19 cellular contexts compared by ENCODE assay signal in genomic region chr19:57317503-57317902, GRCh38. TPM values are rescaled to one million over a fixed set of nuclear protein-coding genes. Genes with fewer than 3 reads are reported as not detected.
DNase-seq lines count a peak whose midpoint lies in the region; ATAC-seq, FAIRE-seq and TF ChIP-seq lines count a peak whose summit lies in the region.
"Had no signal": no experiment of that assay in that cellular context is flagged by ENCODE, and none has a peak within 500 bp of the region (broad histone marks: within the 10 kb centered on the region; RNA-seq: fewer than 3 reads in every experiment).

No MANE protein-coding gene starts in this region.

- 16% methylated on average over 29 of the region's 29 CpGs; no CpG with 5 or more reads in 1 of the 2 experiments for WGBS in H1 (ENCODE audit: extremely low coverage in 1 of 2, insufficient coverage in 1 of 2, insufficient read length in 1 of 2, insufficient replicate concordance in 2 of 2, low coverage in 1 of 2, low lambda C conversion rate in 2 of 2, missing lambda C conversion rate in 1 of 2), 2 experiments

- POLR2A ChIA-PET in H1 (lab: Charles Lee; ENCODE audit: partially characterized antibody) = no interaction called here

- H3K14ac ChIP-seq in H1 (ENCODE audit: insufficient read length) = no peak overlapping the region

- no peak overlapping the region for H3K27ac ChIP-seq in H1 (ENCODE audit: low read depth, low read length)
- H3K27ac ChIP-seq: A549, lower lobe of right lung had no signal

- no peak overlapping the region for H2BK120ac ChIP-seq in H1 (replicated peaks; ENCODE audit: low read depth, low read length)

- no peak overlapping the region for H2BK5ac ChIP-seq in H1 (ENCODE audit: low read depth, low read length)

- H3K79me1 ChIP-seq in H1 (ENCODE audit: low read depth, low read length) = peaks cover 8% of the 10 kb centered on the region

- no peak overlapping the region for H4K91ac ChIP-seq in H1 (replicated peaks; ENCODE audit: insufficient read length, low read length)

- no peak for TF ChIP-seq RAD21 in H1 (IDR thresholded peaks at IDR 0.05 in 1 of 2, conservative IDR thresholded peaks at IDR 0.05 in 1 of 2; ENCODE audit: low read depth in 2 of 2, low read length in 2 of 2)

- no peak overlapping the region for H3K23ac ChIP-seq in H1 (ENCODE audit: insufficient read length)

- no peaks in the 10 kb centered on the region for H3K36me3 ChIP-seq in H1 (ENCODE audit: control insufficient read depth in 2 of 4, insufficient read depth in 4 of 4, low read length in 3 of 4)
- H3K36me3 ChIP-seq: lower lobe of right lung had no signal

- peaks cover 10 to 19% of the 10 kb centered on the region in 2 experiments for H3K79me2 ChIP-seq in H1 (ENCODE audit: control insufficient read depth in 1 of 2, insufficient read depth in 2 of 2, low read length in 2 of 2)

- DNase-seq in Right ventricle myocardium inferior (ENCODE audit: missing footprints) = peak; percentile 31
- DNase-seq in cardiac septum (ENCODE audit: low spot score) = no peak
- no peak for DNase-seq in H1 (ENCODE audit: low read depth in 1 of 2, low spot score in 2 of 2)
- peak; percentile 48 for DNase-seq in iPS-NIHi11 (ENCODE audit: low spot score)
- DNase-seq in foreskin melanocyte = no peak
- DNase-seq: activated gamma-delta T cell; HCEC 1CT; Kasumi-1; lower lobe of right lung; NCI-H1694 treated with DMSO at 0.1 percent for 48 hours; NCI-H82; nephron progenitor cell; stimulated activated CD4-positive, alpha-beta T cell treated with anti-CD3 and anti-CD28 coated beads, Interleukin-12 subunit alpha, Interleukin-12 subunit beta, amount 100 ng/mL, for 4 hours had no signal

- H4K5ac ChIP-seq in H1 (ENCODE audit: insufficient read length, low read depth, low read length) = no peak overlapping the region

- H4K8ac ChIP-seq in H1 (ENCODE audit: extremely low read depth, insufficient read depth, low read length) = no peak overlapping the region; the same call in 1 of the 2 replicates

- H2BK20ac ChIP-seq in H1 (ENCODE audit: low read length) = no peak overlapping the region

- H3K4me2 ChIP-seq in H1 (ENCODE audit: insufficient read depth in 1 of 2, low read depth in 2 of 2, low read length in 2 of 2) = peak overlapping the region; percentile 49 to 54; a peak in 3 of 4 replicates
- H3K4me2 ChIP-seq: A549 had no signal

- H3K23me2 ChIP-seq in H1 (ENCODE audit: low read depth, low read length) = peaks cover 7% of the 10 kb centered on the region

- no peaks in the 10 kb centered on the region for H3K9me3 ChIP-seq in H1 (ENCODE audit: insufficient read depth in 2 of 2, low read depth in 1 of 2, low read length in 1 of 2)

- intact Hi-C loops in Right ventricle myocardium inferior (cut with DNase I) (no loop called here), cardiac septum (cut with DNase I) (no loop called here)

- H4K20me1 ChIP-seq in H1 (replicated peaks in 1 of 2; ENCODE audit: control insufficient read depth in 1 of 2, insufficient read depth in 2 of 2, low read length in 2 of 2) = peaks cover 0 to 2% of the 10 kb centered on the region in 2 experiments

- no peak overlapping the region for H2AK5ac ChIP-seq in H1 (ENCODE audit: low read depth, low read length)

- peaks cover 0 to 2% (median under 1%) of the 10 kb centered on the region in 4 experiments; a peak in 3 of 7 replicates for H3K4me1 ChIP-seq in H1 (replicated peaks in 1 of 4; ENCODE audit: control insufficient read depth in 3 of 4, insufficient read depth in 4 of 4, low read length in 3 of 4)
- H3K4me1 ChIP-seq: A549 had no signal

- no peak overlapping the region for H2BK12ac ChIP-seq in H1 (ENCODE audit: low read depth, low read length)

- TF ChIP-seq CTCF in H1 (IDR thresholded peaks at IDR 0.05; ENCODE audit: control extremely low read depth in 1 of 3, insufficient read depth in 1 of 3, low read depth in 1 of 3, low read length in 3 of 3) = no peak

- no peak overlapping the region for H2BK15ac ChIP-seq in H1 (ENCODE audit: low read length)

- CTCF ChIA-PET in H1 (lab: Charles Lee; ENCODE audit: partially characterized antibody) = no interaction called here

- peak overlapping the region; percentile 8 to 56 (median 26); a peak in 6 of 8 replicates for H3K4me3 ChIP-seq in H1 (ENCODE audit: extremely low read depth in 1 of 4, insufficient read depth in 2 of 4, low read depth in 3 of 4, low read length in 4 of 4)
- H3K4me3 ChIP-seq: A549, lower lobe of right lung had no signal

- H2AFZ ChIP-seq in H1 (ENCODE audit: low read length) = 0 out of 2 replicates have a peak overlapping the region, but pooled peaks have one; percentile 21

- H3K27me3 ChIP-seq in H1 (replicated peaks in 1 of 4; ENCODE audit: control insufficient read depth in 3 of 4, extremely low read depth in 1 of 4, insufficient read depth in 3 of 4, low read length in 3 of 4) = peaks cover 0 to 3% (median 0%) of the 10 kb centered on the region in 4 experiments; a peak in 4 of 7 replicates

- TF ChIP-seq EP300 in H1 (IDR thresholded peaks at IDR 0.05; ENCODE audit: borderline replicate concordance in 1 of 2, low read depth in 2 of 2, low read length in 2 of 2) = no peak

- no peak overlapping the region for H3K18ac ChIP-seq in H1 (ENCODE audit: extremely low read depth, low read length)

- no peak overlapping the region for H3K56ac ChIP-seq in H1 (replicated peaks; ENCODE audit: insufficient read length, low read depth, low read length)

- FAIRE-seq in H1 (lab: Jason Lieb, UNC) = no peak
- FAIRE-seq: A549, bronchial epithelial cell, TTC549 had no signal

- no peak overlapping the region for H3K4ac ChIP-seq in H1 (replicated peaks; ENCODE audit: insufficient read length, low read depth, low read length)

- no peak for TF ChIP-seq POLR2A in H1 (IDR thresholded peaks at IDR 0.05; ENCODE audit: control extremely low read depth in 1 of 2, low read depth in 2 of 2, low read length in 2 of 2)

- no peak for ATAC-seq in Right ventricle myocardium inferior
- ATAC-seq in HG02973 (IDR thresholded peaks at IDR 0.05; ENCODE audit: unreplicated experiment) = no peak
- ATAC-seq in HG03378 (IDR thresholded peaks at IDR 0.05; ENCODE audit: unreplicated experiment) = no peak
- no peak for ATAC-seq in GM21423 (IDR thresholded peaks at IDR 0.05; ENCODE audit: unreplicated experiment)
- ATAC-seq: A549, lower lobe of right lung had no signal

- H3K9ac ChIP-seq in H1 (replicated peaks in 1 of 4; ENCODE audit: extremely low read depth in 1 of 4, low read depth in 3 of 4, low read length in 3 of 4) = no peak overlapping the region

RNA-seq across cellular contexts. Expression of gene ZNF543, which starts 2.8 kb away (rescaled TPM):
- total RNA-seq in Right ventricle myocardium inferior (5.3 TPM), cardiac septum (6.1 TPM)
- total RNA-seq in H1 (2021; fragmentation: NEBNext Ultra II Directional; extraction: Animal tissue kit (Norgen Biotek cat#: 25700)) = 8.7 and 9.0 TPM in 2 replicates
- 1.7 and 1.8 TPM in 2 replicates for polyA plus RNA-seq in H1 (2011; rRNA removed)
- polyA plus RNA-seq in H1 (2011; cell fraction: cytosol; rRNA removed) = 2.5 TPM
- polyA plus RNA-seq in H1 (2011; cell fraction: nucleus; rRNA removed) = 2.0 TPM
- 2.5 to 3.6 TPM (median 2.8 TPM) in 4 replicates for polyA plus RNA-seq in H1 (2012, experiment 1 of 2)
- polyA plus RNA-seq in H1 (2012, experiment 2 of 2) = 0.80 TPM
- polyA plus RNA-seq in H1 (2013, experiment 1 of 2) = 2.9 TPM
- polyA plus RNA-seq in H1 (2013, experiment 2 of 2) = 2.9 TPM
- 14.6 and 17.9 TPM in 2 replicates for polyA minus RNA-seq in H1 (2011; rRNA and poly(A)+ RNA removed)
- polyA minus RNA-seq in H1 (2011; cell fraction: cytosol; rRNA and poly(A)+ RNA removed) = 7.1 TPM
- 7.5 TPM for polyA minus RNA-seq in H1 (2011; cell fraction: nucleus; rRNA and poly(A)+ RNA removed)

RNA-seq across cellular contexts. Expression of gene ZNF304, which starts 33.6 kb away (rescaled TPM):
- total RNA-seq in Right ventricle myocardium inferior (7.8 TPM), cardiac septum (10.0 TPM)
- total RNA-seq in H1 (2021; fragmentation: NEBNext Ultra II Directional; extraction: Animal tissue kit (Norgen Biotek cat#: 25700)) = 9.1 and 10.5 TPM in 2 replicates
- 3.3 and 4.3 TPM in 2 replicates for polyA plus RNA-seq in H1 (2011; rRNA removed)
- polyA plus RNA-seq in H1 (2011; cell fraction: cytosol; rRNA removed) = 4.8 TPM
- 3.9 TPM for polyA plus RNA-seq in H1 (2011; cell fraction: nucleus; rRNA removed)
- polyA plus RNA-seq in H1 (2012, experiment 1 of 2) = 6.5 to 8.0 TPM (median 7.4 TPM) in 4 replicates
- 0.39 TPM for polyA plus RNA-seq in H1 (2012, experiment 2 of 2)
- 5.0 TPM for polyA plus RNA-seq in H1 (2013, experiment 1 of 2)
- 5.1 TPM for polyA plus RNA-seq in H1 (2013, experiment 2 of 2)
- 22.0 and 27.2 TPM in 2 replicates for polyA minus RNA-seq in H1 (2011; rRNA and poly(A)+ RNA removed)
- 10.8 TPM for polyA minus RNA-seq in H1 (2011; cell fraction: cytosol; rRNA and poly(A)+ RNA removed)
- 7.3 TPM for polyA minus RNA-seq in H1 (2011; cell fraction: nucleus; rRNA and poly(A)+ RNA removed)

RNA-seq across cellular contexts. Expression of gene ZNF460, which starts 37.2 kb away (rescaled TPM):
- 27.3 TPM for total RNA-seq in Right ventricle myocardium inferior
- total RNA-seq in cardiac septum = 45.3 TPM
- total RNA-seq in H1 (2021; fragmentation: NEBNext Ultra II Directional; extraction: Animal tissue kit (Norgen Biotek cat#: 25700)) = 56.0 and 57.9 TPM in 2 replicates
- 6.9 and 9.3 TPM in 2 replicates for polyA plus RNA-seq in H1 (2011; rRNA removed)
- polyA plus RNA-seq in H1 (2011; cell fraction: cytosol; rRNA removed) = 10.4 TPM
- 14.1 TPM for polyA plus RNA-seq in H1 (2011; cell fraction: nucleus; rRNA removed)
- 3.0 to 4.7 TPM (median 3.3 TPM) in 4 replicates for polyA plus RNA-seq in H1 (2012, experiment 1 of 2)
- 0.21 TPM for polyA plus RNA-seq in H1 (2012, experiment 2 of 2)
- 7.7 TPM for polyA plus RNA-seq in H1 (2013, experiment 1 of 2)
- polyA plus RNA-seq in H1 (2013, experiment 2 of 2) = 6.4 TPM
- polyA minus RNA-seq in H1 (2011; rRNA and poly(A)+ RNA removed) = 249 and 336 TPM in 2 replicates
- polyA minus RNA-seq in H1 (2011; cell fraction: cytosol; rRNA and poly(A)+ RNA removed) = 79.0 TPM
- 122 TPM for polyA minus RNA-seq in H1 (2011; cell fraction: nucleus; rRNA and poly(A)+ RNA removed)

RNA-seq across cellular contexts. Expression of gene TRAPPC2B, which starts 45.8 kb away (rescaled TPM):
- total RNA-seq in Right ventricle myocardium inferior (9.7 TPM), cardiac septum (10.2 TPM)
- total RNA-seq in H1 (2021; fragmentation: NEBNext Ultra II Directional; extraction: Animal tissue kit (Norgen Biotek cat#: 25700)) = 7.9 and 8.7 TPM in 2 replicates
- 18.3 and 28.3 TPM in 2 replicates for polyA plus RNA-seq in H1 (2011; rRNA removed)
- polyA plus RNA-seq in H1 (2011; cell fraction: cytosol; rRNA removed) = 16.4 TPM
- polyA plus RNA-seq in H1 (2011; cell fraction: nucleus; rRNA removed) = 5.5 TPM
- polyA plus RNA-seq in H1 (2012, experiment 1 of 2) = 10.1 to 14.1 TPM (median 10.9 TPM) in 4 replicates
- 15.4 TPM for polyA plus RNA-seq in H1 (2012, experiment 2 of 2)
- polyA plus RNA-seq in H1 (2013, experiment 1 of 2) = 13.4 TPM
- 13.3 TPM for polyA plus RNA-seq in H1 (2013, experiment 2 of 2)
- 4.5 and 6.6 TPM in 2 replicates for polyA minus RNA-seq in H1 (2011; rRNA and poly(A)+ RNA removed)
- polyA minus RNA-seq in H1 (2011; cell fraction: cytosol; rRNA and poly(A)+ RNA removed) = 5.1 TPM
- 1.6 TPM for polyA minus RNA-seq in H1 (2011; cell fraction: nucleus; rRNA and poly(A)+ RNA removed)

RNA-seq across cellular contexts. Expression of gene ZNF547, which starts 45.8 kb away (rescaled TPM):
- total RNA-seq in Right ventricle myocardium inferior = 2.4 TPM
- total RNA-seq in cardiac septum = 4.0 TPM
- 2.0 and 2.1 TPM in 2 replicates for total RNA-seq in H1 (2021; fragmentation: NEBNext Ultra II Directional; extraction: Animal tissue kit (Norgen Biotek cat#: 25700))
- polyA plus RNA-seq in H1 (2011; rRNA removed) = 1.1 TPM in 2 replicates
- 0.93 TPM for polyA plus RNA-seq in H1 (2011; cell fraction: cytosol; rRNA removed)
- 1.3 TPM for polyA plus RNA-seq in H1 (2011; cell fraction: nucleus; rRNA removed)
- 1.2 to 1.8 TPM (median 1.4 TPM) in 4 replicates for polyA plus RNA-seq in H1 (2012, experiment 1 of 2)
- 0.07 TPM for polyA plus RNA-seq in H1 (2012, experiment 2 of 2)
- 0.87 TPM for polyA plus RNA-seq in H1 (2013, experiment 1 of 2)
- 0.79 TPM for polyA plus RNA-seq in H1 (2013, experiment 2 of 2)
- polyA minus RNA-seq in H1 (2011; rRNA and poly(A)+ RNA removed) = 2.8 and 5.1 TPM in 2 replicates
- 3.2 TPM for polyA minus RNA-seq in H1 (2011; cell fraction: cytosol; rRNA and poly(A)+ RNA removed)
- polyA minus RNA-seq in H1 (2011; cell fraction: nucleus; rRNA and poly(A)+ RNA removed) = 1.4 TPM

Comparison
In these comparisons a context has a peak if more than half of its experiments do, and no peak if none do; other contexts are left out.
1. DNase-seq: peak in Right ventricle myocardium inferior (single experiment) and iPS-NIHi11 (single experiment); none in cardiac septum (single experiment), H1 (0 of 2) and foreskin melanocyte (single experiment).